ENCODE assay signal across 1 cellular context in the genomic region with DNA sequence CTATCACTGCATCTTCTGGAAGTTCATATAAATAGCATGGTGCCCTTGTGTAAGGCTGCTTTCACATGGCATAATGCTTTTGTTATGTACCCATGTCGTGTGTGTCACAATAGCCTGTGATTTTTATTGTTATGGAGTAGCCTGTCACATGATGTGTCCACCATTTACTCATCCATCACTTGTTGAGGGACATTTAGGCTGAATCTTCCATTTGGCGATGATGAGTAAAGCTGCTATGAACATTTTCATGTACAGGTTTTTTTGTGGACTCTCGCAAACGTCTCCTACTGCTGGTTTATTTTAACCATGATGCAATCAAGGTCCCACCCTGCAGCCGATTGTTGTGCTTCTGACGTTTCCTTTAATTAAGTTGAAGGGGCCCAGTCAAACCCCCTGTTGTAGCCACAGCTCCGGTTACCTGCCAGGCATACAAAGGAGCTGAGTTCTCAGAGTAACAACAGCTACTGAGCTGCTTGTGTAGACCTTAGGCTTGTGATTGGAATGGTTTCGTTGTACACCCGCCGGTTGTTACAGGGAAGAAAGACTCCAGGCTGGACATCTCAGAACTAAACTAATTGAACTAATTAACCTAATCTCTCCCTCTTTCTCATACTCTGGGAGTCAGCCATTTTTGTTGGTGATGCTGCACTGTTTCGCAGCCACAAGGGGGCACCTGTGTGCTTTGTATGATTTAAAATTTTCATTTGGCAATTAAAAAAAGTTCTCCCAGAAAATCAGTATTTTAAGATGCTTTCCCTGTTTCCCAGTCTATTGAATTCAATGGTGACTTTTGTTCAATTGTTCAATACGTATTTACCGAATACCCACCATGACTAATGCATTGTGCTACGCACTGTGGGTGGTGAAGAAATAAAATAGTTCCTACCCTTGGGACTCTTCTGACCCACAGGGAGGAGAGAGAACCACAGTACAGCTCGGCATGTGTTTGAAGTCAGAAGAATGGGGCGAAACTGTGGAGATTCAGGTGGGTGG.
TF ChIP-seq lines count a peak whose summit lies in the region.

No MANE protein-coding gene starts in this region.

TF ChIP-seq in H1, 55 proteins besides CTCF, POLR2A, EP300 and RAD21 (continued from another document):
- TF ChIP-seq CHD7 (IDR thresholded peaks at IDR 0.05; ENCODE audit: insufficient replicate concordance, low read length) (no peak), NRF1 (IDR thresholded peaks at IDR 0.05; ENCODE audit: low read depth, low read length) (no peak), JUN (IDR thresholded peaks at IDR 0.05; ENCODE audit: low read depth, low read length) (no peak), TBP (IDR thresholded peaks at IDR 0.05; ENCODE audit: low read depth, low read length) (no peak), EZH2 (IDR thresholded peaks at IDR 0.05; ENCODE audit: low read depth, low read length, severe bottlenecking) (no peak), POU5F1 (IDR thresholded peaks at IDR 0.05; ENCODE audit: low read depth, low read length) (no peak)
TF ChIP-seq in H1: peak in this region for 3.
